Comparison of ENCODE assay signal across 9 cellular contexts in genomic region chr1:116167625-116168276, GRCh38. TPM values are rescaled to one million over a fixed set of nuclear protein-coding genes. Genes with fewer than 3 reads are reported as not detected.
A peak's percentile ranks its signal among the peaks of the same experiment; 100 is the strongest.
DNase-seq lines count a peak whose midpoint lies in the region; ATAC-seq and TF ChIP-seq lines count a peak whose summit lies in the region.
"Had no signal": no experiment of that assay in that cellular context is flagged by ENCODE, and none has a peak within 500 bp of the region (broad histone marks: within the 10 kb centered on the region; RNA-seq: fewer than 3 reads in every experiment).

No MANE protein-coding gene starts in this region.

- H3K4me3 ChIP-seq in BLaER1 (peak overlapping the region; percentile 74), dorsolateral prefrontal cortex (peak overlapping the region; percentile 36 to 80 (median 66)), mucosa of descending colon (no peak overlapping the region)

- H3K27me3 ChIP-seq in BLaER1 (no peaks in the 10 kb centered on the region), dorsolateral prefrontal cortex (no peaks in the 10 kb centered on the region)

- H3K4me1 ChIP-seq in BLaER1: peaks cover 19% of the 10 kb centered on the region
- peaks cover 16% of the 10 kb centered on the region for H3K4me1 ChIP-seq in mucosa of descending colon (ENCODE audit: low read depth)

- TF ChIP-seq CTCF in dorsolateral prefrontal cortex (IDR thresholded peaks at IDR 0.05 in 54 of 56, conservative IDR thresholded peaks at IDR 0.05 in 2 of 56; ENCODE audit: low read depth in 1 of 56, partially characterized antibody in 56 of 56) (no peak), mucosa of descending colon (IDR thresholded peaks at IDR 0.05) (no peak)

- peak overlapping the region in 1 of 3 donors; percentile 82 for H3K27ac Mint-ChIP-seq in IgD-negative memory B cell

- peak overlapping the region; percentile 68 to 90 (median 85) for H3K4me3 Mint-ChIP-seq in IgD-negative memory B cell

- H4K20me1 ChIP-seq in BLaER1: no peaks in the 10 kb centered on the region

- intact Hi-C loops in dorsolateral prefrontal cortex (cut with DNase I) (loop anchor here in 1 of 2 donors (1.0 to 5.0 kb wide), 2 partner anchors 15 to 205 kb away; partner anchors contain the start of gene ATP1A1), mucosa of descending colon (cut with DNase I, micrococcal nuclease) (no loop called here)

- H3K27me3 Mint-ChIP-seq in IgD-negative memory B cell: peaks cover 3% of the 10 kb centered on the region

- H3K9me3 ChIP-seq in BLaER1 (no peaks in the 10 kb centered on the region), mucosa of descending colon (no peaks in the 10 kb centered on the region)

- H3K9me3 Mint-ChIP-seq in IgD-negative memory B cell: no peaks in the 10 kb centered on the region

- H3K27ac ChIP-seq in BLaER1 (peak overlapping the region; percentile 89), dorsolateral prefrontal cortex (peak overlapping the region; percentile 59 to 96 (median 87))

- no peaks in the 10 kb centered on the region for H3K36me3 Mint-ChIP-seq in IgD-negative memory B cell

- H3K36me3 ChIP-seq in BLaER1 (no peaks in the 10 kb centered on the region), mucosa of descending colon (ENCODE audit: low read depth) (no peaks in the 10 kb centered on the region)

- peak overlapping the region; percentile 79 for H3K9ac ChIP-seq in BLaER1

- DNase-seq in dorsolateral prefrontal cortex (no peak), mucosa of descending colon (peak in 2 of 3 donors; percentile 64 to 65), OCI-M2 (lab: John Stamatoyannopoulos, UW; ENCODE audit: unreplicated experiment) (no peak), NCI-H526 treated with DMSO at 0.1 percent for 48 hours (lab: John Stamatoyannopoulos, UW) (no peak)

- ATAC-seq in mucosa of descending colon (peak; percentile 56), GM18517 (IDR thresholded peaks at IDR 0.05; ENCODE audit: unreplicated experiment) (no peak), HG03378 (IDR thresholded peaks at IDR 0.05; ENCODE audit: unreplicated experiment) (no peak)

- peak overlapping the region; percentile 94 for H3K4me2 ChIP-seq in BLaER1

- peaks cover 5 to 10% (median 7%) of the 10 kb centered on the region in 3 donors for H3K4me1 Mint-ChIP-seq in IgD-negative memory B cell

RNA-seq across cellular contexts. Expression of gene MAB21L3, which starts 56.6 kb away (rescaled TPM):
- polyA plus RNA-seq in IgD-negative memory B cell: not detected
- total RNA-seq in dorsolateral prefrontal cortex (1 to 10 TPM in 29 of 120 experiments, under 1 TPM in 85, not detected in 6; 0.16 to 3.4 (median 0.62) TPM), mucosa of descending colon (1 to 10 TPM; 1.7 to 6.4 (median 4.7) TPM)
- total RNA-seq: lung microvascular endothelial cell had no signal

Comparison
In these comparisons a context has a peak if more than half of its experiments do, and no peak if none do; other contexts are left out.
1. DNase-seq: peak in mucosa of descending colon (2 of 3); none in dorsolateral prefrontal cortex (0 of 10), OCI-M2 (single experiment) and NCI-H526 treated with DMSO at 0.1 percent for 48 hours (single experiment).